In the genomic region with DNA sequence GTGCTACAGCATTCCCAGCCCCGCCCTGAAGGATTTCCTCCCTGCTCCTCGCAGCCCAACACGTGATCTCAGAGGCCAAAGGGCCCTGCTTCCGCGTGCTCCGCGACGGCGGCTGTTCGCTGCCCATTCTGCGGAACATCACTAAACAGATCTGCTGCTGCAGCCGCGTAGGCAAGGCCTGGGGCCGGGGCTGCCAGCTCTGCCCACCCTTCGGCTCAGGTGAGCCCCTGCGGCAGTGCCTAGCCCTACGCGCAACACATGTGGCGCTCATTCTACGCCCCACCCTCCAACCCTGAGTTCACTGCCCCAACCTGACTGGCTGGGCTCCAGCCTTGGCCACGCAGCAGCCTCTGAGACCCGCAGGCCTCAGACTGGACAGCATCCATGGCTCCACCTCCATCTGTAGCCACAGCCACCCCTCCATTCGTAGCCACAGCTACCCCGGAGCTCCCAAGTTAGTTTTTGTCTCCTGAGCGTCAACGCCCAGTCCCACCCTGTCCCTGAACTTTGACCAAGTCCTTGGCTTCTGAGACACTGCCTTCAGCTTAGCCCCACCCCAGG, we compare ENCODE assay signal across 1 cellular context.
A peak's percentile ranks its signal among the peaks of the same experiment; 100 is the strongest.
TF ChIP-seq lines count a peak whose summit lies in the region.

No MANE protein-coding gene starts in this region.

TF ChIP-seq in H1, 55 proteins besides CTCF, POLR2A, EP300 and RAD21 (continued from another document):
- TF ChIP-seq GABPA (IDR thresholded peaks at IDR 0.05; ENCODE audit: borderline replicate concordance, insufficient read depth, low read length) (no peak), HDAC2 (IDR thresholded peaks at IDR 0.05; ENCODE audit: borderline replicate concordance in 1 of 2, low read depth in 2 of 2, low read length in 2 of 2) (no peak), MAX (IDR thresholded peaks at IDR 0.05) (peak; percentile 92), NRF1 (IDR thresholded peaks at IDR 0.05; ENCODE audit: low read depth, low read length) (no peak), POLR2AphosphoS5 (IDR thresholded peaks at IDR 0.05; ENCODE audit: low read depth, low read length) (no peak), CREB1 (IDR thresholded peaks at IDR 0.05) (no peak), JUN (IDR thresholded peaks at IDR 0.05; ENCODE audit: low read depth, low read length) (no peak), RNF2 (IDR thresholded peaks at IDR 0.05; ENCODE audit: borderline replicate concordance, low read depth, low read length, missing control alignments, poor library complexity, severe bottlenecking) (no peak), E2F6 (IDR thresholded peaks at IDR 0.05) (peak; percentile 88), SIX5 (IDR thresholded peaks at IDR 0.05; ENCODE audit: low read depth, low read length) (no peak), SUZ12 (IDR thresholded peaks at IDR 0.05; ENCODE audit: low read length) (no peak), YY1 (IDR thresholded peaks at IDR 0.05; ENCODE audit: low read depth, low read length) (no peak), JUND (IDR thresholded peaks at IDR 0.05; ENCODE audit: low read length) (no peak)
- TF ChIP-seq, protein P1, sequence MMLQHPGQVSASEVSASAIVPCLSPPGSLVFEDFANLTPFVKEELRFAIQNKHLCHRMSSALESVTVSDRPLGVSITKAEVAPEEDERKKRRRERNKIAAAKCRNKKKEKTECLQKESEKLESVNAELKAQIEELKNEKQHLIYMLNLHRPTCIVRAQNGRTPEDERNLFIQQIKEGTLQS (IDR thresholded peaks at IDR 0.05; ENCODE audit: insufficient read depth, low read depth, low read length): no peak
- TF ChIP-seq, protein P2, sequence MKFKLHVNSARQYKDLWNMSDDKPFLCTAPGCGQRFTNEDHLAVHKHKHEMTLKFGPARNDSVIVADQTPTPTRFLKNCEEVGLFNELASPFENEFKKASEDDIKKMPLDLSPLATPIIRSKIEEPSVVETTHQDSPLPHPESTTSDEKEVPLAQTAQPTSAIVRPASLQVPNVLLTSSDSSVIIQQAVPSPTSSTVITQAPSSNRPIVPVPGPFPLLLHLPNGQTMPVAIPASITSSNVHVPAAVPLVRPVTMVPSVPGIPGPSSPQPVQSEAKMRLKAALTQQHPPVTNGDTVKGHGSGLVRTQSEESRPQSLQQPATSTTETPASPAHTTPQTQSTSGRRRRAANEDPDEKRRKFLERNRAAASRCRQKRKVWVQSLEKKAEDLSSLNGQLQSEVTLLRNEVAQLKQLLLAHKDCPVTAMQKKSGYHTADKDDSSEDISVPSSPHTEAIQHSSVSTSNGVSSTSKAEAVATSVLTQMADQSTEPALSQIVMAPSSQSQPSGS (IDR thresholded peaks at IDR 0.05; ENCODE audit: low read length): no peak
TF ChIP-seq in H1: peak in this region for 2.
